25 cellular contexts compared by ENCODE assay signal in genomic region chr3:34000301-34000700, GRCh38.
A peak's percentile ranks its signal among the peaks of the same experiment; 100 is the strongest.
DNase-seq lines count a peak whose midpoint lies in the region; ATAC-seq, FAIRE-seq and TF ChIP-seq lines count a peak whose summit lies in the region.
"Had no signal": no experiment of that assay in that cellular context is flagged by ENCODE, and none has a peak within 500 bp of the region (broad histone marks: within the 10 kb centered on the region; RNA-seq: fewer than 3 reads in every experiment).

No MANE protein-coding gene starts in this region.

- DNase-seq in Caco-2 (no peak), PC-3 (peak; percentile 49), neural progenitor cell (ENCODE audit: low spot score) (no peak), coronary artery (ENCODE audit: low spot score) (no peak), frontal cortex (ENCODE audit: low spot score in 2 of 2) (no peak), HUDEP-2 (lab: John Stamatoyannopoulos, UW; ENCODE audit: unreplicated experiment in 76 of 76) (no peak)
- DNase-seq in activated CD4-positive, alpha-beta T cell treated with anti-CD3 and anti-CD28 coated beads, Interleukin-2, amount 10 ng/mL, durations not matched to agents 24 days and 14 days, result no peak
- DNase-seq: 8988T, ACHN, BE2C, DMS153, DND-41, H7, KBM-7, MG63, NCI-H1105 treated with DMSO at 0.1 percent for 48 hours, NCI-H2029, NCI-H446 treated with DMSO at 0.1 percent for 48 hours, NCI-H526, OCI-M1, SK-N-SH had no signal

- H3K9me3 ChIP-seq in Caco-2 (peaks cover 6% of the 10 kb centered on the region), PC-3 (ENCODE audit: low read length) (no peaks in the 10 kb centered on the region), neural progenitor cell (ENCODE audit: low read depth) (no peaks in the 10 kb centered on the region)
- H3K9me3 ChIP-seq: BE2C, MG63, SK-N-SH had no signal

- no peak overlapping the region for H3K4me2 ChIP-seq in PC-3 (ENCODE audit: low read length)
- peak overlapping the region; percentile 28 for H3K4me2 ChIP-seq in neural progenitor cell
- H3K4me2 ChIP-seq: SK-N-SH had no signal

- H3K36me3 ChIP-seq in Caco-2 (ENCODE audit: control insufficient read depth, insufficient read depth, low read length), result no peaks in the 10 kb centered on the region
- no peaks in the 10 kb centered on the region for H3K36me3 ChIP-seq in PC-3 (ENCODE audit: low read depth, low read length)
- H3K36me3 ChIP-seq in neural progenitor cell, result no peaks in the 10 kb centered on the region
- H3K36me3 ChIP-seq: BE2C, MG63 had no signal

- H3F3A ChIP-seq in PC-3 (ENCODE audit: low read length, unreplicated experiment) (no peaks in the 10 kb centered on the region), neural progenitor cell (ENCODE audit: low read depth) (peaks cover 20% of the 10 kb centered on the region)

- H3K9ac ChIP-seq in PC-3 (ENCODE audit: low read length), result no peak overlapping the region
- H3K9ac ChIP-seq in neural progenitor cell, result no peak overlapping the region
- H3K9ac ChIP-seq: SK-N-SH had no signal

- ATAC-seq in PC-3 (peak; percentile 31), esophagus mucosa (peak; percentile 87)

- no peaks in the 10 kb centered on the region for H4K20me1 ChIP-seq in PC-3 (ENCODE audit: low read length)
- no peaks in the 10 kb centered on the region for H4K20me1 ChIP-seq in neural progenitor cell (ENCODE audit: low read depth)

- no peak overlapping the region for H3K4me3 Mint-ChIP-seq in Caco-2 (ENCODE audit: unreplicated experiment)
- no peak overlapping the region for H3K4me3 Mint-ChIP-seq in neural progenitor cell
- no peak overlapping the region for H3K4me3 Mint-ChIP-seq in activated CD4-positive, alpha-beta T cell treated with anti-CD3 and anti-CD28 coated beads, Interleukin-2, amount 10 ng/mL, durations not matched to agents 24 days and 14 days
- H3K4me3 Mint-ChIP-seq: CD14-positive monocyte had no signal

- H3K27me3 ChIP-seq in Caco-2 (replicated peaks; ENCODE audit: control insufficient read depth, insufficient read depth, low read length) (no peaks in the 10 kb centered on the region), PC-3 (ENCODE audit: low read length) (no peaks in the 10 kb centered on the region), neural progenitor cell (no peaks in the 10 kb centered on the region)
- H3K27me3 ChIP-seq: BE2C, MG63 had no signal

- peaks cover 9% of the 10 kb centered on the region for H3K9me3 Mint-ChIP-seq in Caco-2 (ENCODE audit: unreplicated experiment)
- peaks cover 15% of the 10 kb centered on the region for H3K9me3 Mint-ChIP-seq in neural progenitor cell
- peaks cover 9% of the 10 kb centered on the region for H3K9me3 Mint-ChIP-seq in activated CD4-positive, alpha-beta T cell treated with anti-CD3 and anti-CD28 coated beads, Interleukin-2, amount 10 ng/mL, durations not matched to agents 24 days and 14 days

- no peak overlapping the region for H3K4me3 ChIP-seq in Caco-2 (ENCODE audit: low read depth, low read length)
- H3K4me3 ChIP-seq in PC-3 (ENCODE audit: low read length), result no peak overlapping the region
- H3K4me3 ChIP-seq in neural progenitor cell, result no peak overlapping the region
- no peak overlapping the region for H3K4me3 ChIP-seq in coronary artery
- H3K4me3 ChIP-seq: MG63 had no signal

- POLR2A ChIA-PET in Caco-2 (lab: Charles Lee), result interaction anchor here (1.7 kb wide), 1 partner anchor 11 kb away, joined by 5 read pairs; no protein-coding TSS in a partner anchor
- POLR2A ChIA-PET in PC-3 (lab: Charles Lee; ENCODE audit: unreplicated experiment), result no interaction called here

- no peak for FAIRE-seq in frontal cortex (lab: Jason Lieb, UNC)
- FAIRE-seq: GM19239, RCC 7860 had no signal

- H3K27me3 Mint-ChIP-seq in Caco-2 (ENCODE audit: insufficient read depth, unreplicated experiment) (no peaks in the 10 kb centered on the region), neural progenitor cell (ENCODE audit: insufficient read depth, low read depth) (peaks cover 13% of the 10 kb centered on the region)
- H3K27me3 Mint-ChIP-seq in activated CD4-positive, alpha-beta T cell treated with anti-CD3 and anti-CD28 coated beads, Interleukin-2, amount 10 ng/mL, durations not matched to agents 24 days and 14 days, result no peaks in the 10 kb centered on the region

- intact Hi-C loops in Caco-2 (cut with micrococcal nuclease; ENCODE audit: unreplicated experiment) (no loop called here), PC-3 (cut with micrococcal nuclease) (no loop called here)
- intact Hi-C loops in activated CD4-positive, alpha-beta T cell treated with anti-CD3 and anti-CD28 coated beads, Interleukin-2, amount 10 ng/mL, durations not matched to agents 24 days and 14 days (cut with micrococcal nuclease), result no loop called here

- no peak overlapping the region for H3K27ac ChIP-seq in PC-3 (ENCODE audit: low read length)
- H3K27ac ChIP-seq in neural progenitor cell, result no peak overlapping the region
- no peak overlapping the region for H3K27ac ChIP-seq in coronary artery

- H3K4me1 ChIP-seq in Caco-2 (peaks cover 24% of the 10 kb centered on the region), PC-3 (ENCODE audit: insufficient read depth, low read length) (peaks cover 39% of the 10 kb centered on the region), neural progenitor cell (peaks cover 32% of the 10 kb centered on the region)
- H3K4me1 ChIP-seq: BE2C had no signal

- H3K79me2 ChIP-seq in PC-3 (ENCODE audit: low read length) (no peaks in the 10 kb centered on the region), neural progenitor cell (ENCODE audit: low read depth) (no peaks in the 10 kb centered on the region)

- H3K27ac Mint-ChIP-seq in Caco-2 (ENCODE audit: unreplicated experiment) (peak overlapping the region; percentile 71), neural progenitor cell (peak overlapping the region; percentile 1)
- no peak overlapping the region for H3K27ac Mint-ChIP-seq in activated CD4-positive, alpha-beta T cell treated with anti-CD3 and anti-CD28 coated beads, Interleukin-2, amount 10 ng/mL, durations not matched to agents 24 days and 14 days
- H3K27ac Mint-ChIP-seq: CD14-positive monocyte had no signal

- no peaks in the 10 kb centered on the region for H3K9me2 ChIP-seq in PC-3 (replicated peaks; ENCODE audit: low read length)
- H3K9me2 ChIP-seq: SK-N-SH had no signal

- CTCF ChIA-PET in Caco-2 (lab: Charles Lee) (interaction anchor here (1.2 to 1.3 kb wide), 2 partner anchors 15 to 20 kb away, joined by 4 to 5 read pairs; no protein-coding TSS in a partner anchor), PC-3 (lab: Charles Lee) (no interaction called here)

- peaks cover 23% of the 10 kb centered on the region for H3K4me1 Mint-ChIP-seq in Caco-2 (ENCODE audit: low read depth, unreplicated experiment)
- peaks cover 44% of the 10 kb centered on the region for H3K4me1 Mint-ChIP-seq in neural progenitor cell
- H3K4me1 Mint-ChIP-seq in activated CD4-positive, alpha-beta T cell treated with anti-CD3 and anti-CD28 coated beads, Interleukin-2, amount 10 ng/mL, durations not matched to agents 24 days and 14 days, result no peaks in the 10 kb centered on the region

- TF ChIP-seq CTCF in Caco-2 (IDR thresholded peaks at IDR 0.05; ENCODE audit: insufficient read depth in 1 of 2, low read depth in 1 of 2, low read length in 1 of 2, severe bottlenecking in 1 of 2, unreplicated experiment in 1 of 2), result no peak
- TF ChIP-seq CTCF in PC-3 (conservative IDR thresholded peaks at IDR 0.05; ENCODE audit: low read depth, low read length), result no peak
- no peak for TF ChIP-seq CTCF in neural progenitor cell (IDR thresholded peaks at IDR 0.05)
- TF ChIP-seq CTCF in coronary artery (IDR thresholded peaks at IDR 0.05), result no peak

- BruUV-seq in Caco-2 (replicated peaks; lab: Mats Ljungman, UMichigan) (no TSS peak), PC-3 (replicated peaks; lab: Mats Ljungman, UMichigan) (no TSS peak)

- H3K36me3 Mint-ChIP-seq in Caco-2 (ENCODE audit: insufficient read depth, unreplicated experiment) (no peaks in the 10 kb centered on the region), neural progenitor cell (no peaks in the 10 kb centered on the region)
- no peaks in the 10 kb centered on the region for H3K36me3 Mint-ChIP-seq in activated CD4-positive, alpha-beta T cell treated with anti-CD3 and anti-CD28 coated beads, Interleukin-2, amount 10 ng/mL, durations not matched to agents 24 days and 14 days (ENCODE audit: low read depth)
- H3K36me3 Mint-ChIP-seq: CD14-positive monocyte had no signal

- H2AFZ ChIP-seq in PC-3 (ENCODE audit: low read length) (no peak overlapping the region), neural progenitor cell (replicated peaks) (no peak overlapping the region)
